Comparison of ENCODE assay signal across 17 cellular contexts in the genomic region with DNA sequence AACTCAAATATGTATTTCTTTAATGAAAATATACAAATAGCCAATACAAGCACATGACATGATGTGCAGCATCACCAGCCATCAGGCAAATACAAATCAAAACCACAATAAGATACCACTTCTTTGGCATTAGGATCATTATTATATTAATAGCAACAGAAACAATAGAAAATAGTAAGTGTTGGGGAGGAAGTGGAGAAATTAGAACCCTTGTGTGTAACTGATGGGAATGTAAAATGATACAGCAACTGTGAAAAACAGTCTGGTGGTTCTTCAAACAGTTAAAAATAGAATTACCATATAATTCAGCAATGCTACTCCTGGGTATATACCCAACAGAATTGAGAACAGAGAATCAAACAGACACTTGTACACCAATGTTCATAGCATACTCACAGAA. TPM values are rescaled to one million over a fixed set of nuclear protein-coding genes. Genes with fewer than 3 reads are reported as not detected.
DNase-seq lines count a peak whose midpoint lies in the region; TF ChIP-seq lines count a peak whose summit lies in the region.
"Had no signal": no experiment of that assay in that cellular context is flagged by ENCODE, and none has a peak within 500 bp of the region (broad histone marks: within the 10 kb centered on the region; RNA-seq: fewer than 3 reads in every experiment).

No MANE protein-coding gene starts in this region.

- CTCF ChIA-PET in mammary epithelial cell (lab: Charles Lee; ENCODE audit: low non-redundant PET) = no interaction called here

- intact Hi-C loops in mammary epithelial cell (cut with micrococcal nuclease) = no loop called here

- H3K36me3 ChIP-seq in BLaER1 (no peaks in the 10 kb centered on the region), Loucy (ENCODE audit: insufficient read depth, low read length) (no peaks in the 10 kb centered on the region), mammary epithelial cell (ENCODE audit: insufficient read depth, low read length) (no peaks in the 10 kb centered on the region)

- H3K4me3 ChIP-seq in BLaER1 (no peak overlapping the region), Loucy (ENCODE audit: low read length, poor library complexity, severe bottlenecking) (no peak overlapping the region), mammary epithelial cell (replicated peaks in 1 of 3; ENCODE audit: insufficient read depth in 1 of 3, low read depth in 2 of 3, low read length in 3 of 3) (no peak overlapping the region)

- H3K79me2 ChIP-seq in Loucy (ENCODE audit: insufficient read depth, low read length) (no peaks in the 10 kb centered on the region), mammary epithelial cell (ENCODE audit: insufficient read depth, low read length) (no peaks in the 10 kb centered on the region)

- no peak for DNase-seq in mammary epithelial cell
- peak; percentile 85 for DNase-seq in myocyte (ENCODE audit: low read depth)
- no peak for DNase-seq in GM10266 (ENCODE audit: extremely low spot score)
- no peak for DNase-seq in NCI-H510A (lab: John Stamatoyannopoulos, UW)
- no peak for DNase-seq in NCI-H748 (lab: John Stamatoyannopoulos, UW; ENCODE audit: unreplicated experiment)
- DNase-seq: 8988T; C1 segment of cervical spinal cord; Caco-2; CD4-positive, CD25-positive, alpha-beta regulatory T cell; H9 had no signal

- H3K4me1 ChIP-seq in BLaER1 (peaks cover 22% of the 10 kb centered on the region), Loucy (ENCODE audit: insufficient read depth, low read length, poor library complexity, severe bottlenecking) (peaks cover 11% of the 10 kb centered on the region), mammary epithelial cell (ENCODE audit: insufficient read depth, low read length) (peaks cover 16% of the 10 kb centered on the region)
- H3K4me1 ChIP-seq: Caco-2 had no signal

- BruUV-seq in mammary epithelial cell (replicated peaks; lab: Mats Ljungman, UMichigan) = no TSS peak

- H3K9me3 ChIP-seq in BLaER1 (peaks cover 7% of the 10 kb centered on the region), Loucy (ENCODE audit: insufficient read depth, low read depth, low read length) (peaks cover 4% of the 10 kb centered on the region; the same call in 1 of the 2 replicates), mammary epithelial cell (replicated peaks; ENCODE audit: insufficient read depth, low read length) (no peaks in the 10 kb centered on the region)

- H2AFZ ChIP-seq in Loucy (ENCODE audit: low read length) (peak overlapping the region; percentile 18; the same call in 1 of the 2 replicates), mammary epithelial cell (ENCODE audit: low read depth, low read length) (peak overlapping the region; percentile 56)

- H3K9ac ChIP-seq in BLaER1 (no peak overlapping the region), Loucy (ENCODE audit: low read depth, low read length, poor library complexity, severe bottlenecking) (no peak overlapping the region), mammary epithelial cell (ENCODE audit: insufficient read depth, low read length) (no peak overlapping the region)

- H3K4me2 ChIP-seq in BLaER1 (peak overlapping the region; percentile 46), Loucy (ENCODE audit: low read depth, low read length, poor library complexity, severe bottlenecking) (peak overlapping the region; percentile 11), mammary epithelial cell (ENCODE audit: insufficient read depth, low read depth, low read length) (peak overlapping the region; percentile 80)

- H3K9me2 ChIP-seq in Loucy (replicated peaks; ENCODE audit: low read depth, low read length) = no peaks in the 10 kb centered on the region

- no peak overlapping the region for H3K27ac ChIP-seq in BLaER1
- H3K27ac ChIP-seq in mammary epithelial cell (ENCODE audit: insufficient read depth, low read depth, low read length) = peak overlapping the region; percentile 48

- in situ Hi-C loops in mammary epithelial cell (cut with MboI; ENCODE audit: low sequenced_read_pairs in 2 of 2) = no loop called here

- H3F3A ChIP-seq in Loucy (ENCODE audit: low read depth) = no peaks in the 10 kb centered on the region

- dilution Hi-C loops in mammary epithelial cell (cut with HindIII; ENCODE audit: low sequenced_read_pairs) = no loop called here

- H4K20me1 ChIP-seq in BLaER1 (no peaks in the 10 kb centered on the region), Loucy (ENCODE audit: insufficient read depth, low read length, poor library complexity, severe bottlenecking) (no peaks in the 10 kb centered on the region), mammary epithelial cell (ENCODE audit: insufficient read depth, low read length) (no peaks in the 10 kb centered on the region)

- no peak for TF ChIP-seq CTCF in Loucy (conservative IDR thresholded peaks at IDR 0.05; ENCODE audit: low read length)
- TF ChIP-seq CTCF in mammary epithelial cell (conservative IDR thresholded peaks at IDR 0.05 in 1 of 2, IDR thresholded peaks at IDR 0.05 in 1 of 2; ENCODE audit: extremely low read depth in 1 of 2, insufficient read depth in 1 of 2, low read depth in 1 of 2, low read length in 2 of 2) = no peak
- TF ChIP-seq CTCF in GM10266 (IDR thresholded peaks at IDR 0.05; ENCODE audit: control insufficient read depth, insufficient read depth, low read depth, missing control alignments) = no peak

- H3K27me3 ChIP-seq in BLaER1 (no peaks in the 10 kb centered on the region), Loucy (ENCODE audit: insufficient read depth, low read length, poor library complexity, severe bottlenecking) (no peaks in the 10 kb centered on the region), mammary epithelial cell (ENCODE audit: insufficient read depth, low read length) (no peaks in the 10 kb centered on the region)

RNA-seq across cellular contexts. Expression of a gene that starts 40.8 kb away (rescaled TPM):
- total RNA-seq in mammary epithelial cell (not detected), myocyte (not detected in 2 replicates)
- polyA plus RNA-seq in mammary epithelial cell = not detected
- polyA minus RNA-seq in mammary epithelial cell = not detected
- not detected for polyA plus RNA-seq in myocyte (2012)
- total RNA-seq: A673, Caco-2, H1, H9, HepG2 had no signal
- polyA plus RNA-seq: AG04450; CD4-positive, CD25-positive, alpha-beta regulatory T cell; H1; HepG2; IgD-negative memory B cell had no signal

RNA-seq across cellular contexts. Expression of a gene that starts 56.6 kb away (rescaled TPM):
- total RNA-seq in mammary epithelial cell (not detected), myocyte (0.78 TPM in 1 of 2 replicates, not detected in the other)
- not detected for polyA plus RNA-seq in mammary epithelial cell
- not detected for polyA minus RNA-seq in mammary epithelial cell
- 0.19 TPM for polyA plus RNA-seq in myocyte (2012)
- total RNA-seq: A673; Caco-2; CD4-positive, CD25-positive, alpha-beta regulatory T cell; HepG2 had no signal
- polyA plus RNA-seq: AG04450; CD4-positive, CD25-positive, alpha-beta regulatory T cell; HepG2; IgD-negative memory B cell had no signal

Comparison
In these comparisons a context has a peak if more than half of its experiments do, and no peak if none do; other contexts are left out.
1. H3K4me2 ChIP-seq: peak in every context shown above with its lines; median percentile 80 in mammary epithelial cell; 46 in BLaER1; 11 in Loucy.